1 cellular context compared by ENCODE assay signal in genomic region chr21:32411366-32412161, GRCh38.
A peak's percentile ranks its signal among the peaks of the same experiment; 100 is the strongest.
TF ChIP-seq lines count a peak whose summit lies in the region.

No MANE protein-coding gene starts in this region.

TF ChIP-seq in HEK293, 187 proteins besides CTCF, POLR2A, EP300 and RAD21 (continued from another document and continues in another):
- no peak for TF ChIP-seq ZNF114 (tag by site-specific recombination; IDR thresholded peaks at IDR 0.05)
- TF ChIP-seq KLF10 (tag by site-specific recombination; IDR thresholded peaks at IDR 0.05): no peak; the same call in 1 of the 2 replicates
- no peak for TF ChIP-seq ZNF112 (tag by site-specific recombination; IDR thresholded peaks at IDR 0.05)
- TF ChIP-seq PRDM6 (tag by site-specific recombination; IDR thresholded peaks at IDR 0.05): no peak
- TF ChIP-seq ZNF157 (tag by site-specific recombination; IDR thresholded peaks at IDR 0.05): no peak
- TF ChIP-seq PATZ1 (tag by site-specific recombination; IDR thresholded peaks at IDR 0.05): peak; percentile 73
- 0 out of 2 replicates have a peak, but pooled peaks have one; percentile 17 for TF ChIP-seq REPIN1 (tag by site-specific recombination; IDR thresholded peaks at IDR 0.05; ENCODE audit: low read depth)
- TF ChIP-seq KLF7 (tag by site-specific recombination; IDR thresholded peaks at IDR 0.05; ENCODE audit: borderline replicate concordance): peak; percentile 84
- peak; percentile 68 for TF ChIP-seq ZIC2 (tag by site-specific recombination; IDR thresholded peaks at IDR 0.05)
- TF ChIP-seq TSHZ1 (tag by site-specific recombination; IDR thresholded peaks at IDR 0.05; ENCODE audit: borderline replicate concordance): no peak
- TF ChIP-seq ZBTB11 (tag by site-specific recombination; conservative IDR thresholded peaks at IDR 0.05; ENCODE audit: low read depth): peak; percentile 42; the same call in 1 of the 2 replicates
- no peak for TF ChIP-seq HOXD13 (CRISPR knock-in tag; IDR thresholded peaks at IDR 0.05; ENCODE audit: borderline replicate concordance)
- TF ChIP-seq ZNF629 (tag by site-specific recombination; IDR thresholded peaks at IDR 0.05): peak; percentile 77
- peak; percentile 41; the same call in 1 of the 2 replicates for TF ChIP-seq WT1 (tag by site-specific recombination; IDR thresholded peaks at IDR 0.05)
- no peak for TF ChIP-seq BCL6B (tag by site-specific recombination; IDR thresholded peaks at IDR 0.05)
- TF ChIP-seq ZNF138 (tag by site-specific recombination; IDR thresholded peaks at IDR 0.05; ENCODE audit: borderline replicate concordance): no peak
- TF ChIP-seq ZNF2 (tag by site-specific recombination; IDR thresholded peaks at IDR 0.05): 0 out of 2 replicates have a peak, but pooled peaks have one; percentile 28
- TF ChIP-seq ZBTB17 (tag by site-specific recombination; IDR thresholded peaks at IDR 0.05): peak; percentile 69
- peak; percentile 39; the same call in 1 of the 2 replicates for TF ChIP-seq SP7 (tag by site-specific recombination; IDR thresholded peaks at IDR 0.05)
- no peak for TF ChIP-seq ZNF555 (tag by site-specific recombination; conservative IDR thresholded peaks at IDR 0.05)
- no peak; the same call in 1 of the 2 replicates for TF ChIP-seq ZNF660 (tag by site-specific recombination; IDR thresholded peaks at IDR 0.05)
- peak; percentile 72 for TF ChIP-seq ZBTB10 (tag by site-specific recombination; IDR thresholded peaks at IDR 0.05)
- TF ChIP-seq ZNF692 (tag by site-specific recombination; IDR thresholded peaks at IDR 0.05): peak; percentile 86
- TF ChIP-seq ZNF449 (tag by site-specific recombination; IDR thresholded peaks at IDR 0.05): no peak; the same call in 1 of the 2 replicates
- TF ChIP-seq PRDM2 (tag by site-specific recombination; IDR thresholded peaks at IDR 0.05; ENCODE audit: borderline replicate concordance): peak; percentile 90
- TF ChIP-seq ZNF184 (tag by site-specific recombination; IDR thresholded peaks at IDR 0.05): peak; percentile 8; the same call in 1 of the 2 replicates
- TF ChIP-seq KLF1 (tag by site-specific recombination; IDR thresholded peaks at IDR 0.05): peak; percentile 94
- TF ChIP-seq ZNF585B (tag by site-specific recombination; IDR thresholded peaks at IDR 0.05): no peak
- TF ChIP-seq ZNF223 (tag by site-specific recombination; IDR thresholded peaks at IDR 0.05): no peak
